Comparison of ENCODE assay signal across 8 cellular contexts in genomic region chr15:91049378-91050127, GRCh38. TPM values are rescaled to one million over a fixed set of nuclear protein-coding genes. Genes with fewer than 3 reads are reported as not detected.
DNase-seq lines count a peak whose midpoint lies in the region; ATAC-seq and TF ChIP-seq lines count a peak whose summit lies in the region.

No MANE protein-coding gene starts in this region.

- peak; percentile 50 to 66 (median 60) for DNase-seq in CD4-positive, alpha-beta memory T cell
- DNase-seq in NCI-H82 (lab: John Stamatoyannopoulos, UW) (peak; percentile 79), activated T-cell treated with anti-CD3 and anti-CD28 coated beads for 48 hours (ENCODE audit: low read depth) (peak; percentile 38), fibroblast of gingiva (ENCODE audit: low read depth) (peak; percentile 64), ureter (ENCODE audit: low spot score) (peak; percentile 68)

- H3K9me3 ChIP-seq in CD4-positive, alpha-beta memory T cell (ENCODE audit: control insufficient read depth in 1 of 2, low read length in 2 of 2): no peaks in the 10 kb centered on the region
- no peaks in the 10 kb centered on the region for H3K9me3 ChIP-seq in neural cell (ENCODE audit: low read length)

- no peak overlapping the region for H3K4me3 Mint-ChIP-seq in CD4-positive, alpha-beta memory T cell

- peak; percentile 88 for TF ChIP-seq RAD21 in neural cell (conservative IDR thresholded peaks at IDR 0.05)

- H3K4me1 Mint-ChIP-seq in CD4-positive, alpha-beta memory T cell: peaks cover 11 to 30% (median 26%) of the 10 kb centered on the region in 4 donors

- H3K4me3 ChIP-seq in CD4-positive, alpha-beta memory T cell (ENCODE audit: low read length in 2 of 2): no peak overlapping the region
- H3K4me3 ChIP-seq in neural cell (ENCODE audit: low read length): no peak overlapping the region

- no peaks in the 10 kb centered on the region for H3K36me3 Mint-ChIP-seq in CD4-positive, alpha-beta memory T cell

- no peaks in the 10 kb centered on the region for H3K79me2 ChIP-seq in neural cell (replicated peaks; ENCODE audit: insufficient read depth, low read length)

- no peaks in the 10 kb centered on the region for H3K36me3 ChIP-seq in CD4-positive, alpha-beta memory T cell (ENCODE audit: insufficient read depth, low read length)
- no peaks in the 10 kb centered on the region for H3K36me3 ChIP-seq in neural cell (ENCODE audit: insufficient read depth, low read length)

- H3K27me3 Mint-ChIP-seq in CD4-positive, alpha-beta memory T cell: peaks cover 8 to 10% of the 10 kb centered on the region in 2 donors

- H4K20me1 ChIP-seq in neural cell (ENCODE audit: insufficient read depth): no peaks in the 10 kb centered on the region

- peaks cover 21% of the 10 kb centered on the region for H3K4me1 ChIP-seq in CD4-positive, alpha-beta memory T cell (ENCODE audit: insufficient read depth, low read length)

- ATAC-seq in GM19324 (IDR thresholded peaks at IDR 0.05; ENCODE audit: low FRiP score, unreplicated experiment) (peak; percentile 70), HG03575 (IDR thresholded peaks at IDR 0.05; ENCODE audit: extremely low read depth, insufficient number of reproducible peaks, low FRiP score, unreplicated experiment) (peak; percentile 71)

- no peak overlapping the region for H2AFZ ChIP-seq in neural cell (ENCODE audit: low read depth, low read length)

- no peak overlapping the region for H3K4me2 ChIP-seq in neural cell (ENCODE audit: low read length)

- no peaks in the 10 kb centered on the region for H3K9me3 Mint-ChIP-seq in CD4-positive, alpha-beta memory T cell

- TF ChIP-seq EP300 in neural cell (conservative IDR thresholded peaks at IDR 0.05; ENCODE audit: poor library complexity, severe bottlenecking): no peak

- H3K9ac ChIP-seq in neural cell (ENCODE audit: low read length): no peak overlapping the region

- no peaks in the 10 kb centered on the region for H3F3A ChIP-seq in neural cell (ENCODE audit: insufficient read depth, low read length, poor library complexity, severe bottlenecking)

- H3K27ac Mint-ChIP-seq in CD4-positive, alpha-beta memory T cell: no peak overlapping the region

- intact Hi-C loops in CD4-positive, alpha-beta memory T cell (cut with micrococcal nuclease): loop anchor here (1.0 kb wide), 1 partner anchor 93 kb away; no protein-coding TSS in a partner anchor

- H3K9me2 ChIP-seq in neural cell (ENCODE audit: insufficient read depth, low read length): no peaks in the 10 kb centered on the region

- H3K27ac ChIP-seq in CD4-positive, alpha-beta memory T cell (ENCODE audit: low read depth, low read length): no peak overlapping the region
- H3K27ac ChIP-seq in neural cell (ENCODE audit: low read length): no peak overlapping the region

- peak; percentile 88 for TF ChIP-seq CTCF in neural cell (IDR thresholded peaks at IDR 0.05; ENCODE audit: poor library complexity, severe bottlenecking)

- no peaks in the 10 kb centered on the region for H3K27me3 ChIP-seq in CD4-positive, alpha-beta memory T cell (ENCODE audit: insufficient read depth, low read length)
- no peaks in the 10 kb centered on the region for H3K27me3 ChIP-seq in neural cell (ENCODE audit: insufficient read depth, low read depth, low read length)

- POLR2A ChIA-PET in CD4-positive, alpha-beta memory T cell (lab: Charles Lee; ENCODE audit: partially characterized antibody): interaction anchor here (0.8 to 1.4 kb wide), 2 partner anchors 95 to 118 kb away, joined by 3 to 7 read pairs; partner anchors contain the start of gene RCCD1

- CTCF ChIA-PET in CD4-positive, alpha-beta memory T cell (lab: Charles Lee; ENCODE audit: partially characterized antibody): interaction anchor here (0.8 to 2.9 kb wide), 20 partner anchors 8 to 730 kb away, joined by 3 to 34 read pairs (median 4); partner anchors contain the start of genes HDDC3, MAN2A2, RCCD1 and UNC45A

TF ChIP-seq in neural cell, 6 proteins besides CTCF, POLR2A, EP300 and RAD21:
- no peak for TF ChIP-seq TAF1 (IDR thresholded peaks at IDR 0.05; ENCODE audit: low read depth)
- no peak for TF ChIP-seq MXI1 (conservative IDR thresholded peaks at IDR 0.05; ENCODE audit: poor library complexity, severe bottlenecking)
- TF ChIP-seq EZH2 (IDR thresholded peaks at IDR 0.05; ENCODE audit: borderline replicate concordance, insufficient read depth, low read length, poor library complexity, severe bottlenecking): no peak
- TF ChIP-seq REST (IDR thresholded peaks at IDR 0.05; ENCODE audit: borderline replicate concordance): no peak
- no peak for TF ChIP-seq POLR2AphosphoS5 (IDR thresholded peaks at IDR 0.05)
- peak; percentile 85 for TF ChIP-seq SMC3 (conservative IDR thresholded peaks at IDR 0.05; ENCODE audit: poor library complexity)
TF ChIP-seq in neural cell: peak in this region for 1.

RNA-seq across cellular contexts. Expression of gene VPS33B, which starts 27.2 kb away (rescaled TPM):
- total RNA-seq in CD4-positive, alpha-beta memory T cell: 10 to 100 TPM; 26.9 to 27.8 TPM
- 10 to 100 TPM in 1 of 2 donors, 1 to 10 TPM in 1; 4.7 to 11.3 TPM for polyA plus RNA-seq in CD4-positive, alpha-beta memory T cell
- polyA plus RNA-seq in neural cell: 52.5 and 54.9 TPM in 2 replicates
- 25.6 and 27.7 TPM in 2 replicates for polyA minus RNA-seq in neural cell
- 25.7 TPM for total RNA-seq in ureter

RNA-seq across cellular contexts. Expression of gene SV2B, which starts 50.5 kb away (rescaled TPM):
- under 1 TPM in 1 of 2 experiments, not detected in 1; 0.03 TPM for total RNA-seq in CD4-positive, alpha-beta memory T cell
- not detected for polyA plus RNA-seq in CD4-positive, alpha-beta memory T cell
- 0.38 and 0.68 TPM in 2 replicates for polyA plus RNA-seq in neural cell
- polyA minus RNA-seq in neural cell: 2.0 and 2.7 TPM in 2 replicates
- total RNA-seq in ureter: 2.3 TPM

RNA-seq across cellular contexts. Expression of gene PRC1, which starts 55.2 kb away (rescaled TPM):
- total RNA-seq in CD4-positive, alpha-beta memory T cell: 1 to 10 TPM; 8.1 to 8.6 TPM
- polyA plus RNA-seq in CD4-positive, alpha-beta memory T cell: 1 to 10 TPM; 2.3 TPM
- 17.8 and 18.2 TPM in 2 replicates for polyA plus RNA-seq in neural cell
- polyA minus RNA-seq in neural cell: 12.4 and 16.2 TPM in 2 replicates
- total RNA-seq in ureter: 7.8 TPM
